ENCODE assay signal across 1 cellular context in genomic region chr2:223999862-224000261, GRCh38.
TF ChIP-seq lines count a peak whose summit lies in the region.

No MANE protein-coding gene starts in this region.

TF ChIP-seq in K562, 482 proteins besides CTCF, POLR2A, EP300 and RAD21 (continued from another document):
- TF ChIP-seq PBX2 (CRISPR knock-in tag; IDR thresholded peaks at IDR 0.05; ENCODE audit: low read depth) (no peak), PBX2 (tag; conservative IDR thresholded peaks at IDR 0.05; ENCODE audit: low read depth) (peak; percentile 34; the same call in 1 of the 2 replicates)
TF ChIP-seq in K562: peak in this region for 2.
